23 cellular contexts compared by ENCODE assay signal in genomic region chr1:39818482-39818881, GRCh38. TPM values are rescaled to one million over a fixed set of nuclear protein-coding genes. Genes with fewer than 3 reads are reported as not detected.
A peak's percentile ranks its signal among the peaks of the same experiment; 100 is the strongest.
DNase-seq lines count a peak whose midpoint lies in the region; ATAC-seq and TF ChIP-seq lines count a peak whose summit lies in the region.
"Had no signal": no experiment of that assay in that cellular context is flagged by ENCODE, and none has a peak within 500 bp of the region (broad histone marks: within the 10 kb centered on the region; RNA-seq: fewer than 3 reads in every experiment).

No MANE protein-coding gene starts in this region.

- POLR2A ChIA-PET in MCF 10A (lab: Yijun Ruan, JAX): interaction anchor here (0.6 to 1.2 kb wide), 4 partner anchors 18 to 258 kb away, joined by 3 read pairs; no protein-coding TSS in a partner anchor

- H3K4me1 ChIP-seq in mammary epithelial cell (ENCODE audit: insufficient read depth, low read length) (no peaks in the 10 kb centered on the region), mucosa of rectum (ENCODE audit: control insufficient read depth in 2 of 2, insufficient read depth in 2 of 2, low read length in 2 of 2) (peaks cover 24 to 33% of the 10 kb centered on the region in 2 donors)
- H3K4me1 ChIP-seq: BE2C, tibial nerve had no signal

- no peak overlapping the region for H3K4me2 ChIP-seq in mammary epithelial cell (ENCODE audit: insufficient read depth, low read depth, low read length)

- no peak overlapping the region for H3K4me3 ChIP-seq in mammary epithelial cell (replicated peaks in 1 of 3; ENCODE audit: insufficient read depth in 1 of 3, low read depth in 2 of 3, low read length in 3 of 3)
- H3K4me3 ChIP-seq in mucosa of rectum (ENCODE audit: low read length in 2 of 2): no peak overlapping the region
- H3K4me3 ChIP-seq: left lung, spleen, tibial nerve had no signal

- H3K4me3 Mint-ChIP-seq in MCF 10A (ENCODE audit: unreplicated experiment): no peak overlapping the region
- H3K4me3 Mint-ChIP-seq: activated T-cell treated with anti-CD3 and anti-CD28 coated beads, Interleukin-2, amount 50 U/mL, for 24 hours; H9; stimulated activated naive CD8-positive, alpha-beta T cell treated with anti-CD3 and anti-CD28 coated beads, Interleukin-15, Interleukin-2, amounts not matched to agents 100 ng/mL and 50 ng/mL, for 24 hours had no signal

- no peaks in the 10 kb centered on the region for H4K20me1 ChIP-seq in mammary epithelial cell (ENCODE audit: insufficient read depth, low read length)

- no peaks in the 10 kb centered on the region for H3K27me3 Mint-ChIP-seq in MCF 10A (ENCODE audit: insufficient read depth, unreplicated experiment)

- DNase-seq in MCF 10A (ENCODE audit: unreplicated experiment) (peak; percentile 85), mammary epithelial cell (no peak), epithelial cell of prostate (ENCODE audit: low read depth, low spot score) (peak; percentile 36), GM19240 (ENCODE audit: insufficient read length, low spot score) (no peak), NCI-H1092 (lab: John Stamatoyannopoulos, UW) (no peak)
- DNase-seq in activated CD4-positive, alpha-beta T cell treated with anti-CD3 and anti-CD28 coated beads for 4 hours: no peak
- DNase-seq: activated CD4-positive, alpha-beta T cell treated with anti-CD3 and anti-CD28 coated beads for 1 hour; activated T-cell treated with anti-CD3 and anti-CD28 coated beads, Interleukin-2, amount 50 U/mL, for 24 hours; BE2C; H9; KBM-7; left lung; MV-4-11; NCI-H1694; NCI-H774; SHP77; spleen; stimulated activated CD4-positive, alpha-beta T cell treated with anti-CD3 and anti-CD28 coated beads, Interleukin-4, amount 100 ng/mL, for 1 hour; SW 1271 had no signal

- WGBS in mammary epithelial cell (ENCODE audit: low coverage, missing lambda C conversion rate): 100% methylated on average over 1 of the region's 2 CpGs

- H3K9ac ChIP-seq in mammary epithelial cell (ENCODE audit: insufficient read depth, low read length) (no peak overlapping the region), mucosa of rectum (ENCODE audit: low read depth in 1 of 2, low read length in 2 of 2) (peak overlapping the region in 1 of 2 donors; percentile 41)

- no peak overlapping the region for H3K27ac Mint-ChIP-seq in MCF 10A (ENCODE audit: low read depth, unreplicated experiment)
- H3K27ac Mint-ChIP-seq: activated T-cell treated with anti-CD3 and anti-CD28 coated beads, Interleukin-2, amount 50 U/mL, for 24 hours; H9; stimulated activated naive CD8-positive, alpha-beta T cell treated with anti-CD3 and anti-CD28 coated beads, Interleukin-15, Interleukin-2, amounts not matched to agents 100 ng/mL and 50 ng/mL, for 24 hours had no signal

- CTCF ChIA-PET in MCF 10A (lab: Yijun Ruan, JAX): interaction anchor here (0.5 to 3.7 kb wide), 11 partner anchors 27 to 684 kb away, joined by 3 to 48 read pairs (median 4); partner anchors contain the start of gene MYCL
- CTCF ChIA-PET in mammary epithelial cell (lab: Charles Lee; ENCODE audit: low non-redundant PET): no interaction called here

- H3K9me3 Mint-ChIP-seq in MCF 10A (ENCODE audit: unreplicated experiment): no peaks in the 10 kb centered on the region
- H3K9me3 Mint-ChIP-seq: activated T-cell treated with anti-CD3 and anti-CD28 coated beads, Interleukin-2, amount 50 U/mL, for 24 hours; H9; stimulated activated naive CD8-positive, alpha-beta T cell treated with anti-CD3 and anti-CD28 coated beads, Interleukin-15, Interleukin-2, amounts not matched to agents 100 ng/mL and 50 ng/mL, for 24 hours had no signal

- BruUV-seq in MCF 10A (replicated peaks; lab: Mats Ljungman, UMichigan): no TSS peak
- BruUV-seq in mammary epithelial cell (replicated peaks; lab: Mats Ljungman, UMichigan): no TSS peak

- H3K27ac ChIP-seq in mammary epithelial cell (ENCODE audit: insufficient read depth, low read depth, low read length): no peak overlapping the region
- peak overlapping the region; percentile 73 for H3K27ac ChIP-seq in epithelial cell of prostate
- H3K27ac ChIP-seq in mucosa of rectum (ENCODE audit: low read depth in 2 of 2, low read length in 2 of 2): peak overlapping the region; percentile 92 to 96
- H3K27ac ChIP-seq: left lung had no signal

- no peaks in the 10 kb centered on the region for H3K27me3 ChIP-seq in mammary epithelial cell (ENCODE audit: insufficient read depth, low read length)
- no peaks in the 10 kb centered on the region for H3K27me3 ChIP-seq in mucosa of rectum (ENCODE audit: control insufficient read depth in 2 of 2, insufficient read depth in 2 of 2, low read length in 2 of 2)
- H3K27me3 ChIP-seq: BE2C, tibial nerve had no signal

- H3K9me3 ChIP-seq in mammary epithelial cell (replicated peaks; ENCODE audit: insufficient read depth, low read length): no peaks in the 10 kb centered on the region
- H3K9me3 ChIP-seq in mucosa of rectum (ENCODE audit: control insufficient read depth in 2 of 2, low read length in 2 of 2): no peaks in the 10 kb centered on the region
- H3K9me3 ChIP-seq: BE2C, left lung, spleen, tibial nerve had no signal

- H3K79me2 ChIP-seq in mammary epithelial cell (ENCODE audit: insufficient read depth, low read length): no peaks in the 10 kb centered on the region

- peaks cover 9% of the 10 kb centered on the region for H3K4me1 Mint-ChIP-seq in MCF 10A (ENCODE audit: insufficient read depth, unreplicated experiment)

- in situ Hi-C loops in mammary epithelial cell (cut with MboI; ENCODE audit: low sequenced_read_pairs in 2 of 2): loop anchor here in 1 of 2 donors (25.0 kb wide), 1 partner anchor 94 kb away; the partner anchor contains the start of gene MYCL

- no peaks in the 10 kb centered on the region for H3K36me3 Mint-ChIP-seq in MCF 10A (ENCODE audit: insufficient read depth, unreplicated experiment)

- no peak for ATAC-seq in GM18861 (IDR thresholded peaks at IDR 0.05; ENCODE audit: unreplicated experiment)
- ATAC-seq: left lung had no signal

- dilution Hi-C loops in mammary epithelial cell (cut with HindIII; ENCODE audit: low sequenced_read_pairs): no loop called here

- TF ChIP-seq CTCF in MCF 10A (IDR thresholded peaks at IDR 0.05; ENCODE audit: unreplicated experiment): no peak
- no peak for TF ChIP-seq CTCF in mammary epithelial cell (conservative IDR thresholded peaks at IDR 0.05 in 1 of 2, IDR thresholded peaks at IDR 0.05 in 1 of 2; ENCODE audit: extremely low read depth in 1 of 2, insufficient read depth in 1 of 2, low read depth in 1 of 2, low read length in 2 of 2)

- H3K36me3 ChIP-seq in mammary epithelial cell (ENCODE audit: insufficient read depth, low read length) (no peaks in the 10 kb centered on the region), mucosa of rectum (ENCODE audit: control insufficient read depth in 2 of 2, insufficient read depth in 2 of 2, low read length in 2 of 2) (no peaks in the 10 kb centered on the region)
- H3K36me3 ChIP-seq: BE2C, left lung, spleen, tibial nerve had no signal

- no peak overlapping the region for H2AFZ ChIP-seq in mammary epithelial cell (ENCODE audit: low read depth, low read length)

- intact Hi-C loops in MCF 10A (cut with micrococcal nuclease) (loop anchor here (5.0 kb wide), 1 partner anchor 99 kb away; no protein-coding TSS in a partner anchor), mammary epithelial cell (cut with micrococcal nuclease) (no loop called here)

RNA-seq across cellular contexts. Expression of gene BMP8B, which starts 29.8 kb away (rescaled TPM):
- total RNA-seq in MCF 10A (2022) (0.21 and 0.52 TPM in 2 replicates), mammary epithelial cell (not detected)
- polyA plus RNA-seq in mammary epithelial cell: 0.06 TPM
- polyA minus RNA-seq in mammary epithelial cell: not detected

RNA-seq across cellular contexts. Expression of gene OXCT2, which starts 47.3 kb away (rescaled TPM):
- not detected in 2 replicates for total RNA-seq in MCF 10A (2022)
- total RNA-seq in mammary epithelial cell: 1 to 10 TPM in 1 of 2 donors, under 1 TPM in 1; 0.28 to 1.7 TPM
- polyA plus RNA-seq in mammary epithelial cell: 0.27 TPM
- polyA minus RNA-seq in mammary epithelial cell: not detected

Comparison
In these comparisons a context has a peak if more than half of its experiments do, and no peak if none do; other contexts are left out.
1. DNase-seq: peak in MCF 10A (single experiment) and epithelial cell of prostate (single experiment); none in mammary epithelial cell (single experiment), GM19240 (single experiment), NCI-H1092 (single experiment) and activated CD4-positive, alpha-beta T cell treated with anti-CD3 and anti-CD28 coated beads for 4 hours (0 of 2).